In genomic region chr7:66591801-66592596, GRCh38 we compare ENCODE assay signal across 8 cellular contexts. TPM values are rescaled to one million over a fixed set of nuclear protein-coding genes. Genes with fewer than 3 reads are reported as not detected.
DNase-seq lines count a peak whose midpoint lies in the region; ATAC-seq and TF ChIP-seq lines count a peak whose summit lies in the region.

No MANE protein-coding gene starts in this region.

- H3K27ac Mint-ChIP-seq in activated B cell treated with CpG ODN at 0.5 μM for 24 hours = peak overlapping the region; percentile 91

- peak overlapping the region; percentile 98 for H3K4me3 Mint-ChIP-seq in activated B cell treated with CpG ODN at 0.5 μM for 24 hours

- H3K4me3 ChIP-seq in AG04450 (ENCODE audit: low read depth, low read length) = peak overlapping the region; percentile 96

- CTCF ChIA-PET in AG04450 (lab: Charles Lee) (no interaction called here), activated B cell treated with CpG ODN at 0.5 μM for 24 hours (lab: Charles Lee) (no interaction called here)

- peaks cover 16% of the 10 kb centered on the region for H3K36me3 Mint-ChIP-seq in activated B cell treated with CpG ODN at 0.5 μM for 24 hours (ENCODE audit: low read depth)

- intact Hi-C loops in activated B cell treated with CpG ODN at 0.5 μM for 24 hours (cut with micrococcal nuclease) = loop anchor here (1.0 to 10.0 kb wide), 8 partner anchors 36 to 842 kb away; partner anchors contain the start of genes KCTD7, RABGEF1, SBDS and TMEM248

- no peaks in the 10 kb centered on the region for H3K27me3 ChIP-seq in AG04450 (ENCODE audit: control insufficient read depth, insufficient read depth, low read length)

- ATAC-seq in GM18873 (IDR thresholded peaks at IDR 0.05; ENCODE audit: low FRiP score, unreplicated experiment) = peak; percentile 91
- peak; percentile 98 for ATAC-seq in HG03135 (IDR thresholded peaks at IDR 0.05; ENCODE audit: unreplicated experiment)
- peak; percentile 98 for ATAC-seq in activated B cell treated with CpG ODN at 0.5 μM for 24 hours (ENCODE audit: low read depth)

- no peaks in the 10 kb centered on the region for H3K9me3 Mint-ChIP-seq in activated B cell treated with CpG ODN at 0.5 μM for 24 hours

- POLR2A ChIA-PET in AG04450 (lab: Yijun Ruan, JAX) (interaction anchor here (0.6 to 1.1 kb wide), 2 partner anchors 33 to 37 kb away, joined by 3 read pairs; partner anchors contain the start of gene KCTD7), activated B cell treated with CpG ODN at 0.5 μM for 24 hours (lab: Charles Lee) (interaction anchor here (0.7 to 1.5 kb wide), 7 partner anchors 36 to 405 kb away, joined by 3 to 7 read pairs (median 4); partner anchors contain the start of genes KCTD7, RABGEF1 and TYW1)

- H3K4me1 Mint-ChIP-seq in activated B cell treated with CpG ODN at 0.5 μM for 24 hours = peaks cover 52% of the 10 kb centered on the region

- peak overlapping the region; percentile 96 for H3K27ac ChIP-seq in AG04450 (ENCODE audit: low read depth, low read length)
- peak overlapping the region; percentile 96 for H3K27ac ChIP-seq in caudate nucleus (ENCODE audit: low read depth, low read length)

- DNase-seq in AG04450 (ENCODE audit: low read depth, low spot score) (peak; percentile 48), NCI-H2196 (lab: John Stamatoyannopoulos, UW; ENCODE audit: unreplicated experiment) (peak; percentile 97), activated B cell treated with CpG ODN at 0.5 μM for 24 hours (peak; percentile 80), caudate nucleus (lab: John Stamatoyannopoulos, UW) (peak; percentile 19 to 95 (median 84)), iris pigment epithelial cell (ENCODE audit: low read depth) (peak; percentile 88)
- DNase-seq in stimulated activated CD4-positive, alpha-beta T cell treated with anti-CD3 and anti-CD28 coated beads, Interleukin-12 subunit alpha, Interleukin-12 subunit beta, amount 100 ng/mL, for 24 hours (ENCODE audit: low read depth in 2 of 2) = peak; percentile 85 to 91

- peaks cover 5% of the 10 kb centered on the region for H3K9me3 ChIP-seq in AG04450 (ENCODE audit: control insufficient read depth, insufficient read depth, low read length)

- H3K27me3 Mint-ChIP-seq in activated B cell treated with CpG ODN at 0.5 μM for 24 hours = no peaks in the 10 kb centered on the region

- TF ChIP-seq CTCF in AG04450 (IDR thresholded peaks at IDR 0.05; ENCODE audit: low read depth, low read length) (no peak), activated B cell treated with CpG ODN at 0.5 μM for 24 hours (IDR thresholded peaks at IDR 0.05) (no peak)

RNA-seq across cellular contexts. Expression of gene KCTD7, which starts 36.7 kb away (rescaled TPM):
- polyA plus RNA-seq in AG04450 (2011; rRNA removed) = 14.7 and 14.8 TPM in 2 replicates
- 13.4 and 17.1 TPM in 2 replicates for polyA minus RNA-seq in AG04450 (2011; rRNA and poly(A)+ RNA removed)
- total RNA-seq in activated B cell treated with CpG ODN at 0.5 μM for 24 hours = 12.8 and 13.2 TPM in 2 replicates

Comparison
In these comparisons a context has a peak if more than half of its experiments do, and no peak if none do; other contexts are left out.
1. Peak in every context shown above with its lines: DNase-seq, ATAC-seq, H3K4me3 ChIP-seq and H3K27ac ChIP-seq.